ENCODE assay signal across 19 cellular contexts in genomic region chr7:240128-240676, GRCh38. TPM values are rescaled to one million over a fixed set of nuclear protein-coding genes. Genes with fewer than 3 reads are reported as not detected.
DNase-seq lines count a peak whose midpoint lies in the region; ATAC-seq, FAIRE-seq and TF ChIP-seq lines count a peak whose summit lies in the region.
"Had no signal": no experiment of that assay in that cellular context is flagged by ENCODE, and none has a peak within 500 bp of the region (broad histone marks: within the 10 kb centered on the region; RNA-seq: fewer than 3 reads in every experiment).

No MANE protein-coding gene starts in this region.

- TF ChIP-seq CTCF in left ventricle myocardium inferior (IDR thresholded peaks at IDR 0.05; ENCODE audit: borderline replicate concordance) (no peak), lung (IDR thresholded peaks at IDR 0.05; ENCODE audit: control extremely low read depth, extremely low read depth) (no peak), upper lobe of left lung (IDR thresholded peaks at IDR 0.05) (no peak)

- no peaks in the 10 kb centered on the region for H3K27me3 Mint-ChIP-seq in activated T-helper 17 cell treated with anti-CD3 and anti-CD28 coated beads, Interleukin-2, amount 50 U/mL, for 72 hours

- intact Hi-C loops in right cardiac atrium (cut with DNase I) (no loop called here), left ventricle myocardium inferior (cut with micrococcal nuclease) (no loop called here)

- H3K9me3 ChIP-seq in right cardiac atrium (ENCODE audit: control insufficient read depth, low read length): no peaks in the 10 kb centered on the region
- H3K9me3 ChIP-seq in left ventricle myocardium inferior (replicated peaks): no peaks in the 10 kb centered on the region
- no peaks in the 10 kb centered on the region for H3K9me3 ChIP-seq in lung (ENCODE audit: control insufficient read depth in 2 of 2, insufficient read depth in 1 of 2, low read length in 1 of 2)
- no peaks in the 10 kb centered on the region for H3K9me3 ChIP-seq in upper lobe of left lung
- no peaks in the 10 kb centered on the region for H3K9me3 ChIP-seq in small intestine (ENCODE audit: control insufficient read depth, low read depth)

- no peak overlapping the region for H3K27ac Mint-ChIP-seq in activated T-helper 17 cell treated with anti-CD3 and anti-CD28 coated beads, Interleukin-2, amount 50 U/mL, for 72 hours

- FAIRE-seq in small intestine (lab: Jason Lieb, UNC): no peak
- FAIRE-seq: RCC 7860 had no signal

- H3K27me3 ChIP-seq in right cardiac atrium (ENCODE audit: control insufficient read depth, insufficient read depth) (no peaks in the 10 kb centered on the region), left ventricle myocardium inferior (ENCODE audit: low read depth) (no peaks in the 10 kb centered on the region), lung (ENCODE audit: control insufficient read depth, insufficient read depth) (no peaks in the 10 kb centered on the region), upper lobe of left lung (no peaks in the 10 kb centered on the region), small intestine (ENCODE audit: control insufficient read depth in 2 of 2, insufficient read depth in 2 of 2, low read length in 2 of 2) (no peaks in the 10 kb centered on the region)

- H3K36me3 ChIP-seq in left ventricle myocardium inferior (no peaks in the 10 kb centered on the region), lung (ENCODE audit: control insufficient read depth in 2 of 2, insufficient read depth in 2 of 2, low read length in 2 of 2) (peaks cover 0 to 3% of the 10 kb centered on the region in 2 donors), upper lobe of left lung (peaks cover 0 to 8% (median 2%) of the 10 kb centered on the region in 4 donors), small intestine (ENCODE audit: control insufficient read depth in 2 of 2, insufficient read depth in 2 of 2, low read length in 2 of 2) (peaks cover 0 to 2% of the 10 kb centered on the region in 2 donors)

- TF ChIP-seq POLR2A in upper lobe of left lung (IDR thresholded peaks at IDR 0.05): no peak

- H3K4me3 Mint-ChIP-seq in activated T-helper 17 cell treated with anti-CD3 and anti-CD28 coated beads, Interleukin-2, amount 50 U/mL, for 72 hours: no peak overlapping the region

- peaks cover 9% of the 10 kb centered on the region for H3K4me1 ChIP-seq in right cardiac atrium (ENCODE audit: control insufficient read depth, insufficient read depth, low read length)
- H3K4me1 ChIP-seq in left ventricle myocardium inferior: peaks cover 21% of the 10 kb centered on the region
- peaks cover 0 to 11% of the 10 kb centered on the region in 2 donors for H3K4me1 ChIP-seq in lung (ENCODE audit: control insufficient read depth in 2 of 2, insufficient read depth in 2 of 2, low read length in 2 of 2)
- H3K4me1 ChIP-seq in upper lobe of left lung: peaks cover 10 to 12% (median 12%) of the 10 kb centered on the region in 4 donors
- H3K4me1 ChIP-seq in small intestine (ENCODE audit: control insufficient read depth in 2 of 2, insufficient read depth in 1 of 2, low read depth in 1 of 2, low read length in 1 of 2): no peaks in the 10 kb centered on the region

- no peaks in the 10 kb centered on the region for H3K36me3 Mint-ChIP-seq in activated T-helper 17 cell treated with anti-CD3 and anti-CD28 coated beads, Interleukin-2, amount 50 U/mL, for 72 hours (ENCODE audit: low read depth)

- no peaks in the 10 kb centered on the region for H3K4me1 Mint-ChIP-seq in activated T-helper 17 cell treated with anti-CD3 and anti-CD28 coated beads, Interleukin-2, amount 50 U/mL, for 72 hours

- no peak overlapping the region for H3K4me3 ChIP-seq in right cardiac atrium (ENCODE audit: low read length)
- H3K4me3 ChIP-seq in left ventricle myocardium inferior: no peak overlapping the region
- no peak overlapping the region for H3K4me3 ChIP-seq in lung
- H3K4me3 ChIP-seq in upper lobe of left lung: no peak overlapping the region
- H3K4me3 ChIP-seq in small intestine (ENCODE audit: low read depth in 1 of 2, low read length in 2 of 2): no peak overlapping the region

- no peaks in the 10 kb centered on the region for H3K9me3 Mint-ChIP-seq in activated T-helper 17 cell treated with anti-CD3 and anti-CD28 coated beads, Interleukin-2, amount 50 U/mL, for 72 hours

- no peak for DNase-seq in right cardiac atrium
- no peak for DNase-seq in left ventricle myocardium inferior
- DNase-seq in lung (ENCODE audit: low spot score): no peak
- no peak for DNase-seq in upper lobe of left lung
- no peak for DNase-seq in GF-D8 (lab: John Stamatoyannopoulos, UW)
- no peak for DNase-seq in small intestine
- DNase-seq: COR-L47, DMS153, NCI-H1048, NCI-H2081 treated with DMSO at 0.1 percent for 48 hours, NCI-H510A treated with DMSO at 0.1 percent for 48 hours, SHP77 treated with DMSO at 0.1 percent for 48 hours had no signal

- no peak for TF ChIP-seq EP300 in upper lobe of left lung (IDR thresholded peaks at IDR 0.05)

- no peak overlapping the region for H3K27ac ChIP-seq in right cardiac atrium (ENCODE audit: low read length)
- H3K27ac ChIP-seq in left ventricle myocardium inferior (replicated peaks): no peak overlapping the region
- no peak overlapping the region for H3K27ac ChIP-seq in lung (ENCODE audit: low read depth in 1 of 2, low read length in 1 of 2)
- no peak overlapping the region for H3K27ac ChIP-seq in upper lobe of left lung
- no peak overlapping the region for H3K27ac ChIP-seq in small intestine (ENCODE audit: low read depth in 1 of 2, low read length in 1 of 2)
- H3K27ac ChIP-seq: KMS-11 had no signal

- ATAC-seq in right cardiac atrium (peak; percentile 28 to 32), lung (ENCODE audit: insufficient read depth, low FRiP score) (peak; percentile 9), upper lobe of left lung (ENCODE audit: low FRiP score in 2 of 2) (peak; percentile 38 to 79), GM18519 (IDR thresholded peaks at IDR 0.05; ENCODE audit: low FRiP score, unreplicated experiment) (no peak)
- peak; percentile 29 for ATAC-seq in activated T-helper 17 cell treated with anti-CD3 and anti-CD28 coated beads, Interleukin-2, amount 50 U/mL, for 72 hours (replicated peaks)

RNA-seq across cellular contexts. Expression of gene FAM20C, which starts 47.8 kb away (rescaled TPM):
- total RNA-seq in right cardiac atrium (10 to 100 TPM; 25.3 to 46.3 (median 33.9) TPM), left ventricle myocardium inferior (22.2 TPM), lung (10 to 100 TPM; 17.3 to 86.9 TPM), upper lobe of left lung (10 to 100 TPM; 17.7 to 53.7 (median 46.8) TPM)
- polyA plus RNA-seq in right cardiac atrium (17.6 TPM), lung (10 to 100 TPM; 23.9 to 68.0 TPM), small intestine (10 to 100 TPM; 19.7 to 35.1 (median 29.1) TPM)
- total RNA-seq in activated T-helper 17 cell treated with anti-CD3 and anti-CD28 coated beads, Interleukin-2, amount 50 U/mL, for 72 hours: under 1 TPM; 0.08 to 0.19 TPM

RNA-seq across cellular contexts. Expression of gene FOXL3, which starts 49.8 kb away (rescaled TPM):
- total RNA-seq in right cardiac atrium (not detected), left ventricle myocardium inferior (not detected), lung (not detected), upper lobe of left lung (not detected)
- polyA plus RNA-seq in right cardiac atrium (not detected), lung (not detected), small intestine (not detected)
- not detected for total RNA-seq in activated T-helper 17 cell treated with anti-CD3 and anti-CD28 coated beads, Interleukin-2, amount 50 U/mL, for 72 hours
- total RNA-seq: A673, H4, M059J had no signal

Comparison
In these comparisons a context has a peak if more than half of its experiments do, and no peak if none do; other contexts are left out.
1. RNA of gene FAM20C, which starts 47.8 kb away (total RNA-seq): 17.3 to 86.9 TPM in lung, 17.7 to 53.7 TPM in upper lobe of left lung, 25.3 to 46.3 TPM in right cardiac atrium and 22.2 TPM in left ventricle myocardium inferior (single experiment); 0.08 to 0.19 TPM in activated T-helper 17 cell treated with anti-CD3 and anti-CD28 coated beads, Interleukin-2, amount 50 U/mL, for 72 hours; every median in the first group is over 10 times any median in the second.